ENCODE assay signal across 28 cellular contexts in genomic region chr2:98037666-98038339, GRCh38. TPM values are rescaled to one million over a fixed set of nuclear protein-coding genes. Genes with fewer than 3 reads are reported as not detected.
DNase-seq lines count a peak whose midpoint lies in the region; ATAC-seq, FAIRE-seq and TF ChIP-seq lines count a peak whose summit lies in the region.
"Had no signal": no experiment of that assay in that cellular context is flagged by ENCODE, and none has a peak within 500 bp of the region (broad histone marks: within the 10 kb centered on the region; RNA-seq: fewer than 3 reads in every experiment).

No MANE protein-coding gene starts in this region.

- no peaks in the 10 kb centered on the region for H3K36me3 ChIP-seq in HEK293 (ENCODE audit: control insufficient read depth in 2 of 2, insufficient read depth in 1 of 2, low read length in 2 of 2)
- H3K36me3 ChIP-seq in H1 (ENCODE audit: control insufficient read depth in 2 of 4, insufficient read depth in 4 of 4, low read length in 3 of 4) = no peaks in the 10 kb centered on the region
- no peaks in the 10 kb centered on the region for H3K36me3 ChIP-seq in psoas muscle (ENCODE audit: insufficient read depth in 1 of 2, low read depth in 1 of 2)
- H3K36me3 ChIP-seq: esophagus squamous epithelium, Peyer's patch, upper lobe of right lung had no signal

- no peak for TF ChIP-seq RAD21 in H1 (IDR thresholded peaks at IDR 0.05 in 1 of 2, conservative IDR thresholded peaks at IDR 0.05 in 1 of 2; ENCODE audit: low read depth in 2 of 2, low read length in 2 of 2)

- H3K9me3 ChIP-seq in HEK293 (ENCODE audit: control insufficient read depth, insufficient read depth, low read depth, low read length) (no peaks in the 10 kb centered on the region), H1 (ENCODE audit: insufficient read depth in 2 of 2, low read depth in 1 of 2, low read length in 1 of 2) (no peaks in the 10 kb centered on the region), psoas muscle (no peaks in the 10 kb centered on the region)
- H3K9me3 ChIP-seq: esophagus squamous epithelium, Peyer's patch, upper lobe of right lung had no signal

- H2AFZ ChIP-seq in H1 (ENCODE audit: low read length) = no peak overlapping the region

- TF ChIP-seq POLR2A in H1 (IDR thresholded peaks at IDR 0.05; ENCODE audit: control extremely low read depth in 1 of 2, low read depth in 2 of 2, low read length in 2 of 2) = no peak

- peak overlapping the region in 1 of 2 experiments; percentile 17; a peak in 2 of 4 replicates for H3K4me2 ChIP-seq in H1 (ENCODE audit: insufficient read depth in 1 of 2, low read depth in 2 of 2, low read length in 2 of 2)

- H2BK20ac ChIP-seq in H1 (ENCODE audit: low read length) = no peak overlapping the region

- H2AK5ac ChIP-seq in H1 (ENCODE audit: low read depth, low read length) = no peak overlapping the region

- POLR2A ChIA-PET in HEK293 (lab: Yijun Ruan, JAX) (no interaction called here), H1 (lab: Charles Lee; ENCODE audit: partially characterized antibody) (no interaction called here)

- intact Hi-C loops in psoas muscle (cut with DNase I) = loop anchor here in 1 of 2 donors (5.0 kb wide), 1 partner anchor 119 kb away; no protein-coding TSS in a partner anchor

- no peak overlapping the region for H3K56ac ChIP-seq in H1 (replicated peaks; ENCODE audit: insufficient read length, low read depth, low read length)

- TF ChIP-seq CTCF in HEK293 (tag by site-specific recombination; IDR thresholded peaks at IDR 0.05) = no peak
- TF ChIP-seq CTCF in H1 (IDR thresholded peaks at IDR 0.05; ENCODE audit: control extremely low read depth in 1 of 3, insufficient read depth in 1 of 3, low read depth in 1 of 3, low read length in 3 of 3) = no peak
- no peak for TF ChIP-seq CTCF in psoas muscle (IDR thresholded peaks at IDR 0.05)

- FAIRE-seq in H1 (lab: Jason Lieb, UNC) = no peak
- FAIRE-seq: A204.1, endometrium, frontal cortex, GM18507, small intestine had no signal

- H3K18ac ChIP-seq in H1 (ENCODE audit: extremely low read depth, low read length) = no peak overlapping the region

- ATAC-seq in psoas muscle (no peak), GM18868 (IDR thresholded peaks at IDR 0.05; ENCODE audit: unreplicated experiment) (no peak), GM21367 (IDR thresholded peaks at IDR 0.05; ENCODE audit: unreplicated experiment) (no peak), GM19351 (IDR thresholded peaks at IDR 0.05; ENCODE audit: unreplicated experiment) (no peak)
- ATAC-seq: activated CD4-positive, alpha-beta T cell treated with anti-CD3 and anti-CD28 coated beads for 36 hours; activated CD8-positive, alpha-beta T cell treated with anti-CD3 and anti-CD28 coated beads for 36 hours; upper lobe of right lung had no signal

- no peak for TF ChIP-seq EP300 in H1 (IDR thresholded peaks at IDR 0.05; ENCODE audit: borderline replicate concordance in 1 of 2, low read depth in 2 of 2, low read length in 2 of 2)

- H2BK120ac ChIP-seq in H1 (replicated peaks; ENCODE audit: low read depth, low read length) = no peak overlapping the region

- no peaks in the 10 kb centered on the region for H3K79me2 ChIP-seq in H1 (ENCODE audit: control insufficient read depth in 1 of 2, insufficient read depth in 2 of 2, low read length in 2 of 2)

- DNase-seq in NCI-H146 (lab: John Stamatoyannopoulos, UW) (peak; percentile 11), NCI-H146 treated with DMSO at 0.1 percent for 48 hours (lab: John Stamatoyannopoulos, UW; ENCODE audit: unreplicated experiment) (no peak), H1 (ENCODE audit: low read depth in 1 of 2, low spot score in 2 of 2) (peak in 1 of 2 experiments; percentile 43), psoas muscle (no peak)
- DNase-seq: activated CD4-positive, alpha-beta T cell treated with anti-CD3 and anti-CD28 coated beads for 36 hours; activated CD8-positive, alpha-beta memory T cell treated with anti-CD3 and anti-CD28 coated beads, Interleukin-2, amount 50 U/mL, for 48 hours; activated CD8-positive, alpha-beta T cell treated with anti-CD3 and anti-CD28 coated beads for 36 hours; activated naive CD4-positive, alpha-beta T cell treated with Interleukin-2 at 50 U/mL for 16 hours; EL; esophagus squamous epithelium; IMR-90; NCI-H187; Peyer's patch; SHP77; small intestine; stimulated activated naive CD4-positive, alpha-beta T cell; upper lobe of right lung had no signal

- CTCF ChIA-PET in HEK293 (lab: Yijun Ruan, JAX) (interaction anchor here (0.5 kb wide), 1 partner anchor 453 kb away, joined by 3 read pairs; no protein-coding TSS in a partner anchor), H1 (lab: Charles Lee; ENCODE audit: partially characterized antibody) (interaction anchor here (0.8 to 4.1 kb wide), 6 partner anchors 13 to 328 kb away, joined by 3 to 13 read pairs (median 4); no protein-coding TSS in a partner anchor)

- H3K27me3 ChIP-seq in H1 (replicated peaks in 1 of 4; ENCODE audit: control insufficient read depth in 3 of 4, extremely low read depth in 1 of 4, insufficient read depth in 3 of 4, low read length in 3 of 4) (no peaks in the 10 kb centered on the region), psoas muscle (ENCODE audit: insufficient read depth in 3 of 3, low read length in 2 of 3) (no peaks in the 10 kb centered on the region)
- H3K27me3 ChIP-seq: Peyer's patch, upper lobe of right lung had no signal

- H3K4ac ChIP-seq in H1 (replicated peaks; ENCODE audit: insufficient read length, low read depth, low read length) = no peak overlapping the region

- no peak overlapping the region for H2BK15ac ChIP-seq in H1 (ENCODE audit: low read length)

- no peak overlapping the region for H3K14ac ChIP-seq in H1 (ENCODE audit: insufficient read length)

- H4K5ac ChIP-seq in H1 (ENCODE audit: insufficient read length, low read depth, low read length) = peak overlapping the region; percentile 19

- H3K4me1 ChIP-seq in HEK293 (ENCODE audit: control insufficient read depth, insufficient read depth, low read length) (peaks cover 5% of the 10 kb centered on the region; the same call in 1 of the 2 replicates), H1 (replicated peaks in 1 of 4; ENCODE audit: control insufficient read depth in 3 of 4, insufficient read depth in 4 of 4, low read length in 3 of 4) (peaks cover 0 to 6% (median under 1%) of the 10 kb centered on the region in 4 experiments; a peak in 3 of 7 replicates), psoas muscle (peaks cover 37% of the 10 kb centered on the region)
- H3K4me1 ChIP-seq: upper lobe of right lung had no signal

- H3K23me2 ChIP-seq in H1 (ENCODE audit: low read depth, low read length) = no peaks in the 10 kb centered on the region

- no peak overlapping the region for H2BK12ac ChIP-seq in H1 (ENCODE audit: low read depth, low read length)

- no peaks in the 10 kb centered on the region for H3K79me1 ChIP-seq in H1 (ENCODE audit: low read depth, low read length)

- no peak overlapping the region for H3K4me3 ChIP-seq in HEK293 (ENCODE audit: low read depth, low read length)
- no peak overlapping the region for H3K4me3 ChIP-seq in H1 (ENCODE audit: extremely low read depth in 1 of 4, insufficient read depth in 2 of 4, low read depth in 3 of 4, low read length in 4 of 4)
- no peak overlapping the region for H3K4me3 ChIP-seq in psoas muscle
- H3K4me3 ChIP-seq: esophagus squamous epithelium, lung, Peyer's patch, upper lobe of right lung had no signal

- no peak overlapping the region for H3K9ac ChIP-seq in H1 (replicated peaks in 1 of 4; ENCODE audit: extremely low read depth in 1 of 4, low read depth in 3 of 4, low read length in 3 of 4)

- no peaks in the 10 kb centered on the region for H4K20me1 ChIP-seq in H1 (replicated peaks in 1 of 2; ENCODE audit: control insufficient read depth in 1 of 2, insufficient read depth in 2 of 2, low read length in 2 of 2)

- WGBS in H1 (ENCODE audit: extremely low coverage in 1 of 2, insufficient coverage in 1 of 2, insufficient read length in 1 of 2, insufficient replicate concordance in 2 of 2, low coverage in 1 of 2, low lambda C conversion rate in 2 of 2, missing lambda C conversion rate in 1 of 2), 2 experiments = 52% methylated on average over 2 of the region's 2 CpGs; no CpG with 5 or more reads in 1 of the 2 experiments
- WGBS in psoas muscle, 3 donors = 47 to 53% (median 48%) methylated on average over 2 of the region's 2 CpGs

- H3K27ac ChIP-seq in HEK293 (ENCODE audit: extremely low read depth, low read depth, low read length) = no peak overlapping the region
- no peak overlapping the region for H3K27ac ChIP-seq in H1 (ENCODE audit: low read depth, low read length)
- H3K27ac ChIP-seq in psoas muscle = peak overlapping the region; percentile 76
- H3K27ac ChIP-seq: Peyer's patch, upper lobe of right lung had no signal

- H3K23ac ChIP-seq in H1 (ENCODE audit: insufficient read length) = no peak overlapping the region

- no peak overlapping the region for H4K8ac ChIP-seq in H1 (ENCODE audit: extremely low read depth, insufficient read depth, low read length)

- H2BK5ac ChIP-seq in H1 (ENCODE audit: low read depth, low read length) = no peak overlapping the region

- no peak overlapping the region for H4K91ac ChIP-seq in H1 (replicated peaks; ENCODE audit: insufficient read length, low read length)

TF ChIP-seq in HEK293, 187 proteins besides CTCF, POLR2A, EP300 and RAD21 (continues in another document):
- no peak for TF ChIP-seq ZNF521 (tag by site-specific recombination; IDR thresholded peaks at IDR 0.05)

RNA-seq across cellular contexts. Expression of gene TMEM131, which starts 42.1 kb away (rescaled TPM):
- 22.6 and 22.9 TPM in 2 replicates for total RNA-seq in H1 (2021; fragmentation: NEBNext Ultra II Directional; extraction: Animal tissue kit (Norgen Biotek cat#: 25700))
- polyA plus RNA-seq in H1 (2011; rRNA removed) = 9.7 and 10.9 TPM in 2 replicates
- 7.5 TPM for polyA plus RNA-seq in H1 (2011; cell fraction: cytosol; rRNA removed)
- polyA plus RNA-seq in H1 (2011; cell fraction: nucleus; rRNA removed) = 22.6 TPM
- 11.2 to 16.8 TPM (median 12.6 TPM) in 4 replicates for polyA plus RNA-seq in H1 (2012, experiment 1 of 2)
- 1.2 TPM for polyA plus RNA-seq in H1 (2012, experiment 2 of 2)
- polyA plus RNA-seq in H1 (2013, experiment 1 of 2) = 28.4 TPM
- polyA plus RNA-seq in H1 (2013, experiment 2 of 2) = 26.7 TPM
- 16.8 and 17.8 TPM in 2 replicates for polyA minus RNA-seq in H1 (2011; rRNA and poly(A)+ RNA removed)
- polyA minus RNA-seq in H1 (2011; cell fraction: cytosol; rRNA and poly(A)+ RNA removed) = 10.6 TPM
- 34.3 TPM for polyA minus RNA-seq in H1 (2011; cell fraction: nucleus; rRNA and poly(A)+ RNA removed)
- 10 to 100 TPM; 20.1 to 33.3 (median 27.0) TPM for total RNA-seq in psoas muscle
- 10 to 100 TPM in 1 of 3 donors, 1 to 10 TPM in 2; 7.7 to 16.3 (median 7.8) TPM for polyA plus RNA-seq in psoas muscle

RNA-seq across cellular contexts. Expression of gene VWA3B, which starts 49.2 kb away (rescaled TPM):
- total RNA-seq in H1 (2021; fragmentation: NEBNext Ultra II Directional; extraction: Animal tissue kit (Norgen Biotek cat#: 25700)) = not detected in 2 replicates
- polyA plus RNA-seq in H1 (2011; rRNA removed) (not detected in 2 replicates), psoas muscle (under 1 TPM in 2 of 3 donors, not detected in 1; 0.01 to 0.20 TPM)
- polyA plus RNA-seq in H1 (2011; cell fraction: cytosol; rRNA removed) = not detected
- not detected for polyA plus RNA-seq in H1 (2011; cell fraction: nucleus; rRNA removed)
- polyA plus RNA-seq in H1 (2012, experiment 1 of 2) = not detected in 4 replicates
- not detected for polyA plus RNA-seq in H1 (2012, experiment 2 of 2)
- polyA plus RNA-seq in H1 (2013, experiment 1 of 2) = not detected
- polyA plus RNA-seq in H1 (2013, experiment 2 of 2) = not detected
- not detected in 2 replicates for polyA minus RNA-seq in H1 (2011; rRNA and poly(A)+ RNA removed)
- not detected for polyA minus RNA-seq in H1 (2011; cell fraction: cytosol; rRNA and poly(A)+ RNA removed)
- polyA minus RNA-seq in H1 (2011; cell fraction: nucleus; rRNA and poly(A)+ RNA removed) = not detected
- total RNA-seq in psoas muscle = under 1 TPM in 2 of 4 donors, not detected in 2; 0.22 to 0.24 TPM
- total RNA-seq: activated CD4-positive, alpha-beta T cell treated with anti-CD3 and anti-CD28 coated beads for 36 hours; activated CD8-positive, alpha-beta T cell treated with anti-CD3 and anti-CD28 coated beads for 36 hours; activated T-helper 1 cell treated with anti-CD3 and anti-CD28 coated beads, Interleukin-12 subunit alpha, Interleukin-12 subunit beta, Interleukin-2, Interleukin-4 antibody, amounts not matched to agents 30 ng/mL and 10 ng/mL and 1 ng/mL, durations not matched to agents 14 hours and 24 hours and 36 hours; esophagus squamous epithelium; IMR-90; T-helper 2 cell treated with Interferon-gamma antibody and Interleukin-4, amounts not matched to agents 100 ng/mL and 5 ng/mL, for 36 hours had no signal
- polyA plus RNA-seq: IMR-90 had no signal
